Comparison of ENCODE assay signal across 8 cellular contexts in genomic region chr16:3023669-3024478, GRCh38. TPM values are rescaled to one million over a fixed set of nuclear protein-coding genes. Genes with fewer than 3 reads are reported as not detected.
DNase-seq lines count a peak whose midpoint lies in the region; ATAC-seq and TF ChIP-seq lines count a peak whose summit lies in the region.

A gene with protein sequence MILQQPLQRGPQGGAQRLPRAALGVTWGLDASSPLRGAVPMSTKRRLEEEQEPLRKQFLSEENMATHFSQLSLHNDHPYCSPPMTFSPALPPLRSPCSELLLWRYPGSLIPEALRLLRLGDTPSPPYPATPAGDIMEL (minus strand): TSS chr16:3023942. CDS start chr16:3023941, 1 bp downstream.
THOC6 (plus strand) TSS chr16:3024035; CDS start chr16:3024327, 292 bp downstream.

- peaks cover 43 to 85% (median 72%) of the 10 kb centered on the region in 6 donors for H3K4me1 ChIP-seq in spleen

- 1 to 2% (median 1%) methylated on average over 46 to 69 of the region's 69 CpGs for whole genome bisulfite sequencing in spleen, 5 donors

- peak within 1 kb of the TSS; percentile 92 for H3K4me3 Mint-ChIP-seq in activated B cell treated with CpG ODN at 0.5 μM for 24 hours

- CTCF ChIA-PET in activated B cell treated with CpG ODN at 0.5 μM for 24 hours (lab: Charles Lee) = interaction anchor here (1.1 to 2.1 kb wide), 4 partner anchors 8 to 22 kb away, joined by 3 to 8 read pairs (median 6); no protein-coding TSS in a partner anchor

- H3K9me3 ChIP-seq in spleen = no peaks in the 10 kb centered on the region

- TF ChIP-seq POLR2A in spleen (IDR thresholded peaks at IDR 0.05) = peak in 2 of 3 donors; percentile 27 to 51

- H3K36me3 Mint-ChIP-seq in activated B cell treated with CpG ODN at 0.5 μM for 24 hours (ENCODE audit: low read depth) = peaks cover 21% of the 10 kb centered on the region

- ATAC-seq in GM19025 (IDR thresholded peaks at IDR 0.05; ENCODE audit: low read depth, unreplicated experiment) (peak; percentile 69), HG03280 (IDR thresholded peaks at IDR 0.05; ENCODE audit: unreplicated experiment) (peak; percentile 77), activated B cell treated with CpG ODN at 0.5 μM for 24 hours (ENCODE audit: low read depth) (peak; percentile 76)

- intact Hi-C loops in activated B cell treated with CpG ODN at 0.5 μM for 24 hours (cut with micrococcal nuclease) = loop anchor here (1.0 to 5.0 kb wide), 8 partner anchors 20 to 258 kb away; partner anchors contain the start of genes PAQR4, PKMYT1 and ZSCAN10
- intact Hi-C loops in spleen (cut with DNase I; ENCODE audit: low total_unique reads) = no loop called here

- no peaks in the 10 kb centered on the region for H3K9me3 Mint-ChIP-seq in activated B cell treated with CpG ODN at 0.5 μM for 24 hours

- H3K4me1 Mint-ChIP-seq in activated B cell treated with CpG ODN at 0.5 μM for 24 hours = peaks cover 45% of the 10 kb centered on the region

- peaks cover 1% of the 10 kb centered on the region for H3K27me3 Mint-ChIP-seq in activated B cell treated with CpG ODN at 0.5 μM for 24 hours

- DNase-seq in AG09319 (ENCODE audit: extremely low read depth, low read depth) (peak; percentile 92), NCI-H345 treated with DMSO at 0.1 percent for 48 hours (lab: John Stamatoyannopoulos, UW; ENCODE audit: unreplicated experiment) (peak; percentile 92), activated B cell treated with CpG ODN at 0.5 μM for 24 hours (peak; percentile 93), cardiac fibroblast (ENCODE audit: low read depth in 2 of 2) (peak; percentile 98 to 99), inferior parietal cortex (ENCODE audit: extremely low spot score) (peak; percentile 98), spleen (peak; percentile 100)

- TF ChIP-seq CTCF in AG09319 (IDR thresholded peaks at IDR 0.05; ENCODE audit: low read depth, low read length) = no peak; the same call in 1 of the 2 replicates
- no peak for TF ChIP-seq CTCF in activated B cell treated with CpG ODN at 0.5 μM for 24 hours (IDR thresholded peaks at IDR 0.05)
- TF ChIP-seq CTCF in cardiac fibroblast (IDR thresholded peaks at IDR 0.05; ENCODE audit: low read depth, low read length) = no peak
- TF ChIP-seq CTCF in spleen (IDR thresholded peaks at IDR 0.05 in 8 of 11, conservative IDR thresholded peaks at IDR 0.05 in 3 of 11) = peak in 2 of 11 experiments; percentile 18 to 28

- H3K4me3 ChIP-seq in cardiac fibroblast (replicated peaks in 1 of 2; ENCODE audit: low read depth in 2 of 2, low read length in 2 of 2) (peak within 1 kb of the TSS; percentile 69 to 77), spleen (peak within 1 kb of the TSS; percentile 29 to 86 (median 63))

- peaks cover 0 to 27% (median 18%) of the 10 kb centered on the region in 6 donors for H3K36me3 ChIP-seq in spleen

- H3K27me3 ChIP-seq in spleen (replicated peaks in 1 of 7) = peaks cover 0 to 14% (median 5%) of the 10 kb centered on the region in 7 donors

- peak within 1 kb of the TSS; percentile 94 to 97 (median 95) for H3K27ac ChIP-seq in spleen

- POLR2A ChIA-PET in activated B cell treated with CpG ODN at 0.5 μM for 24 hours (lab: Charles Lee) = interaction anchor here (0.6 to 3.9 kb wide), 9 partner anchors 7 to 250 kb away, joined by 3 to 40 read pairs (median 5); partner anchors contain the start of genes PKMYT1, ZNF213 and ZSCAN10

- H3K27ac Mint-ChIP-seq in activated B cell treated with CpG ODN at 0.5 μM for 24 hours = peak within 1 kb of the TSS; percentile 99

RNA-seq across cellular contexts. Expression of the first gene that starts in this region (rescaled TPM):
- total RNA-seq in activated B cell treated with CpG ODN at 0.5 μM for 24 hours (17.7 and 20.4 TPM in 2 replicates), spleen (10 to 100 TPM; 15.5 to 30.8 (median 21.6) TPM)
- polyA plus RNA-seq in spleen = 10 to 100 TPM; 60.5 to 74.5 (median 62.8) TPM

RNA-seq across cellular contexts. Expression of gene THOC6, which starts in this region (rescaled TPM):
- total RNA-seq in activated B cell treated with CpG ODN at 0.5 μM for 24 hours = 45.8 and 47.1 TPM in 2 replicates
- 10 to 100 TPM; 19.3 to 30.4 (median 26.3) TPM for total RNA-seq in spleen
- 10 to 100 TPM; 40.7 to 57.2 (median 41.0) TPM for polyA plus RNA-seq in spleen

Comparison
In these comparisons a context has a peak if more than half of its experiments do, and no peak if none do; other contexts are left out.
1. Peak in every context shown above with its lines: DNase-seq, ATAC-seq, H3K4me3 ChIP-seq and H3K27ac ChIP-seq.